ENCODE assay signal across 7 cellular contexts in the genomic region with DNA sequence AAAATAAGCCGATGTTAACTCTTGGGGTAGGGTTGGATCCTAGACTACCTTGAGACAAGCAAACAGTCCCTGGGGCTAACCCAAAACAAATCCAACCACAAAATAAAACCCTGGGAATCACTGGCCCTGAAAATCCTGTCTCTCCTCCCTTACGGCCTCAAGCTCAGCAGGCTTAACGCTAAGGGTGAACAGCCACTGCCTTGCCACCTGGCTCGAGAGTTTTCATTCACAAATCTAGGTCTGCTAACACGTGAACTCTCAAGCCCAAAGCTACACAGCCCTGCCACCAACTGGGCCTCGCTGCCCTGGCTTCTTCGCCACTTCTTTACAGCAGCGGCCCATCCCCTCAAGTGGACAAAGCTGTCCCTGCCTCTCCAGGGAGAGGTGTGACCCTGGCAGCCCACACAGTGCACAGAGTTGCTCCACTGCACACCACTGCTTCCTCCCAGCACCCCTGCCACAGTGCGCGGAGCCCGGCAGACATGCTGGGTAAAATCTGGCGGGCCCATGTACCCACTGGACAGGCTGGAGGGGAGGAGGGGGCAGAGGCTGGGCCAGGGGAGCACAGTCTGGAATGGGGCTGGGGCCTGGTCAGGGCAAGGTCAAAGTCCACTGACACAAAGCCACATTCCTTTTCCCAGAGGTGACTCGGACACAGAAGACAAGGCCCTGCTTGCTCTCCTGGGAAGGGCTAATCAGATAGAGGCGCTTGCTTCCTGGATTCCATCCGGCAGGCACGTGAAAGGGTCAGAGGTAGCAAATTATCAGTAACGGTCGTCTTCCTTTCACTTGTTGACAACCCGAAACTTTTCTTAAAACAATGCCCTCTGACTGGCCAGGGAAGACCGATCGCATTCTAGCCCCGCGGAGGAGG.
DNase-seq lines count a peak whose midpoint lies in the region; ATAC-seq and TF ChIP-seq lines count a peak whose summit lies in the region.

No MANE protein-coding gene starts in this region.

- H3K27ac Mint-ChIP-seq in nephron = peak overlapping the region in 1 of 3 experiments; percentile 69

- H2AFZ ChIP-seq in OCI-LY1 (ENCODE audit: low read length) = no peak overlapping the region

- peak overlapping the region; percentile 96 for H3K4me2 ChIP-seq in OCI-LY1 (ENCODE audit: low read length)

- peak overlapping the region; percentile 74 for H3K9ac ChIP-seq in OCI-LY1 (ENCODE audit: low read length)

- no peak for ATAC-seq in HG03196 (IDR thresholded peaks at IDR 0.05; ENCODE audit: unreplicated experiment)

- DNase-seq in effector memory CD4-positive, alpha-beta T cell = no peak
- DNase-seq in D341Med (ENCODE audit: low spot score) = no peak
- DNase-seq in stimulated activated CD4-positive, alpha-beta T cell treated with anti-CD3 and anti-CD28 coated beads, Interleukin-4, amount 100 ng/mL, for 4 hours = no peak

- H3K36me3 Mint-ChIP-seq in nephron (ENCODE audit: low read depth) = peaks cover 10% of the 10 kb centered on the region

- no peaks in the 10 kb centered on the region for H3K79me2 ChIP-seq in OCI-LY1 (ENCODE audit: insufficient read depth, low read length)

- H3K9me3 Mint-ChIP-seq in nephron = no peaks in the 10 kb centered on the region

- H4K20me1 ChIP-seq in OCI-LY1 (ENCODE audit: insufficient read depth, low read length) = no peaks in the 10 kb centered on the region

- peak overlapping the region; percentile 1 for H3K27ac ChIP-seq in OCI-LY1 (ENCODE audit: low read depth, low read length, poor library complexity, severe bottlenecking)
- peak overlapping the region; percentile 53 for H3K27ac ChIP-seq in effector memory CD4-positive, alpha-beta T cell (ENCODE audit: insufficient read depth, low read length, poor library complexity, severe bottlenecking)

- H3K4me3 ChIP-seq in GM12875 (ENCODE audit: low read depth, low read length) (peak overlapping the region; percentile 74), OCI-LY1 (ENCODE audit: low read depth, low read length, poor library complexity, severe bottlenecking) (peak overlapping the region; percentile 79)
- peak overlapping the region; percentile 62 for H3K4me3 ChIP-seq in effector memory CD4-positive, alpha-beta T cell (ENCODE audit: insufficient read depth, low read depth, low read length, poor library complexity, severe bottlenecking)

- H3K27me3 ChIP-seq in OCI-LY1 (ENCODE audit: insufficient read depth, low read length) = no peaks in the 10 kb centered on the region
- no peaks in the 10 kb centered on the region for H3K27me3 ChIP-seq in effector memory CD4-positive, alpha-beta T cell (replicated peaks; ENCODE audit: control insufficient read depth, insufficient read depth, low read length, poor library complexity, severe bottlenecking)

- H3K4me1 Mint-ChIP-seq in nephron = no peaks in the 10 kb centered on the region

- H3K4me3 Mint-ChIP-seq in nephron = peak overlapping the region; percentile 84 to 90 (median 89)

- no peaks in the 10 kb centered on the region for H3K9me3 ChIP-seq in OCI-LY1 (ENCODE audit: low read length)
- H3K9me3 ChIP-seq in effector memory CD4-positive, alpha-beta T cell (ENCODE audit: control insufficient read depth, low read length) = no peaks in the 10 kb centered on the region

- no peaks in the 10 kb centered on the region for H3K9me2 ChIP-seq in OCI-LY1 (ENCODE audit: low read depth, low read length)

- H3F3A ChIP-seq in OCI-LY1 (ENCODE audit: insufficient read depth, low read length) = no peaks in the 10 kb centered on the region

- H3K4me1 ChIP-seq in OCI-LY1 (ENCODE audit: insufficient read depth, low read length, severe bottlenecking) = peaks cover 16% of the 10 kb centered on the region
- H3K4me1 ChIP-seq in effector memory CD4-positive, alpha-beta T cell (ENCODE audit: control insufficient read depth, insufficient read depth, low read length, poor library complexity, severe bottlenecking) = peaks cover 14% of the 10 kb centered on the region

- TF ChIP-seq CTCF in GM12875 (IDR thresholded peaks at IDR 0.05; ENCODE audit: borderline replicate concordance, insufficient read depth, low read depth, low read length) (no peak), OCI-LY1 (IDR thresholded peaks at IDR 0.05; ENCODE audit: low read length) (no peak), nephron (IDR thresholded peaks at IDR 0.05; ENCODE audit: unreplicated experiment in 3 of 3) (no peak)

- peaks cover 68% of the 10 kb centered on the region for H3K36me3 ChIP-seq in OCI-LY1 (ENCODE audit: insufficient read depth, low read length)
- H3K36me3 ChIP-seq in effector memory CD4-positive, alpha-beta T cell (ENCODE audit: control insufficient read depth, insufficient read depth, low read length) = peaks cover 46% of the 10 kb centered on the region

- no peaks in the 10 kb centered on the region for H3K27me3 Mint-ChIP-seq in nephron (ENCODE audit: low read depth)
